Comparison of ENCODE assay signal across 14 cellular contexts in the genomic region with DNA sequence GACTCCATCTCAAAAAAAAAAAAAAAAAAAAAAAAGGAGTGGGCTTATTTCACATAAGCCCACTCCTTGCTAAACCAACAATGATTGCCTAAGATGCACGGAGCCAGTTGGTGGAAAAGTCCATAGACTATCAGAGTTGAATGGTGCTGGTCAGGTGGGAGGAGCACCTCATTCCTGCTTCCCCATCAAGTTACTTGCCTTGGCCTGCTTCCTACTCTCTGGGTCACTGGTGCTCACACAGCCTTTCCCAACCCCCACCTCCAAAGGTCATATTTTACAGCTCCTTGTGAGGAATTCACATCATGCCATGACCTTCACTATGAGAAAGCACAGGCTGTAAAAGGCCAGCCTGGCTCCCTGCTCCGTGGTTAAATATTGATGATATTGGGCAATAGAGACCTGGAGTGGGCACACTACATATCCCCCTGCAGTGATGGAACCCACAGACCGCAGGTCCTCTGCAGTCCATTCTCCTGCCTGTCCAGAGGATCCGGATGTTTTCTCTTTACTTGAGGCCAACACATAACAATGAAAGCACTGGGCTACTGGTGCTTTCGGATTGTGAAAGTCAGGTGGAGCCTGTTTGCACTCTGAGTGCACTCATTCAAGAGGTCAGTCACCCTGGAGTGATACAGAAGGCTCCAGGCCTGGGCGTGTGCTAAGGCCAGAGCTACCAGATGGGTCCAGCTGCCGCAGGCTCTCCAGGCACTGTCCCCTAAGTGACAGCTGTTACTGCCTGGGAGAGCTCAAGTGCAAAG. TPM values are rescaled to one million over a fixed set of nuclear protein-coding genes. Genes with fewer than 3 reads are reported as not detected.
A peak's percentile ranks its signal among the peaks of the same experiment; 100 is the strongest.
DNase-seq lines count a peak whose midpoint lies in the region; ATAC-seq, FAIRE-seq and TF ChIP-seq lines count a peak whose summit lies in the region.
"Had no signal": no experiment of that assay in that cellular context is flagged by ENCODE, and none has a peak within 500 bp of the region (broad histone marks: within the 10 kb centered on the region; RNA-seq: fewer than 3 reads in every experiment).

SLC51B (plus strand) TSS at position 664 of the 758 bp plus-strand sequence. CDS start 4,618 bp downstream, outside the sequence.

- H3K9me3 ChIP-seq in OCI-LY3 (ENCODE audit: insufficient read depth, low read length) (no peaks in the 10 kb centered on the region), heart left ventricle (no peaks in the 10 kb centered on the region), pancreas (no peaks in the 10 kb centered on the region)

- no peak within 1 kb of the TSS for H3K4me3 Mint-ChIP-seq in GM23338
- H3K4me3 Mint-ChIP-seq in activated CD4-positive, alpha-beta memory T cell treated with anti-CD3 and anti-CD28 coated beads, Interleukin-2, amount 10 ng/mL, durations not matched to agents 7 days and 5 days, result no peak within 1 kb of the TSS
- H3K4me3 Mint-ChIP-seq: CD8-positive, alpha-beta memory T cell; naive thymus-derived CD8-positive, alpha-beta T cell had no signal

- WGBS in heart left ventricle, 4 donors, result 75 to 80% (median 79%) methylated on average over 5 to 7 of the region's 7 CpGs
- WGBS in pancreas, 2 donors, result 55 to 60% methylated on average over 7 of the region's 7 CpGs

- H3K79me2 ChIP-seq in GM23338 (replicated peaks; ENCODE audit: insufficient read depth), result no peaks in the 10 kb centered on the region
- H3K79me2 ChIP-seq in OCI-LY3 (ENCODE audit: low read length), result no peaks in the 10 kb centered on the region

- H3K27me3 Mint-ChIP-seq in GM23338 (ENCODE audit: insufficient read depth, low read depth, poor library complexity), result peaks cover 9% of the 10 kb centered on the region
- H3K27me3 Mint-ChIP-seq in activated CD4-positive, alpha-beta memory T cell treated with anti-CD3 and anti-CD28 coated beads, Interleukin-2, amount 10 ng/mL, durations not matched to agents 7 days and 5 days, result peaks cover 11% of the 10 kb centered on the region

- H3K4me1 ChIP-seq in GM23338 (ENCODE audit: insufficient read depth), result no peaks in the 10 kb centered on the region
- peaks cover 10% of the 10 kb centered on the region for H3K4me1 ChIP-seq in OCI-LY3 (ENCODE audit: low read length)
- H3K4me1 ChIP-seq in heart left ventricle, result peaks cover 0 to 28% (median 9%) of the 10 kb centered on the region in 12 donors
- peaks cover 0 to 2% (median 0%) of the 10 kb centered on the region in 3 donors for H3K4me1 ChIP-seq in pancreas

- no peak for TF ChIP-seq POLR2A in heart left ventricle (IDR thresholded peaks at IDR 0.05)

- no peak within 1 kb of the TSS for H3K9ac ChIP-seq in OCI-LY3 (ENCODE audit: low read length)

- H3F3A ChIP-seq in GM23338 (replicated peaks; ENCODE audit: low read depth), result 0 out of 2 replicates have a peak, but pooled peaks cover 3% of the 10 kb centered on the region

- TF ChIP-seq CTCF in GM23338 (conservative IDR thresholded peaks at IDR 0.05; ENCODE audit: low read depth in 2 of 2) (no peak), OCI-LY3 (IDR thresholded peaks at IDR 0.05; ENCODE audit: low read depth, low read length) (no peak), heart left ventricle (IDR thresholded peaks at IDR 0.05) (no peak), pancreas (IDR thresholded peaks at IDR 0.05) (no peak), brain microvascular endothelial cell (IDR thresholded peaks at IDR 0.05; ENCODE audit: low read depth, low read length, missing control alignments) (no peak)

- no peaks in the 10 kb centered on the region for H3K27me3 ChIP-seq in GM23338 (ENCODE audit: insufficient read depth)
- no peaks in the 10 kb centered on the region for H3K27me3 ChIP-seq in OCI-LY3 (ENCODE audit: low read depth, low read length)
- H3K27me3 ChIP-seq in heart left ventricle, result no peaks in the 10 kb centered on the region
- H3K27me3 ChIP-seq in pancreas, result no peaks in the 10 kb centered on the region
- no peaks in the 10 kb centered on the region for H3K27me3 ChIP-seq in brain microvascular endothelial cell (replicated peaks)

- H4K20me1 ChIP-seq in GM23338 (replicated peaks; ENCODE audit: insufficient read depth) (no peaks in the 10 kb centered on the region), OCI-LY3 (ENCODE audit: insufficient read depth, low read length) (no peaks in the 10 kb centered on the region; the same call in 1 of the 2 replicates)

- intact Hi-C loops in heart left ventricle (cut with DNase I) (loop anchor here in 1 of 10 donors (10.0 kb wide), 1 partner anchor 230 kb away; no protein-coding TSS in a partner anchor), pancreas (cut with DNase I) (no loop called here)

- peaks cover 4% of the 10 kb centered on the region for H3K4me1 Mint-ChIP-seq in GM23338
- peaks cover 7% of the 10 kb centered on the region for H3K4me1 Mint-ChIP-seq in activated CD4-positive, alpha-beta memory T cell treated with anti-CD3 and anti-CD28 coated beads, Interleukin-2, amount 10 ng/mL, durations not matched to agents 7 days and 5 days

- FAIRE-seq in pancreas (lab: Jason Lieb, UNC), result no peak

- H3K9me3 Mint-ChIP-seq in GM23338, result no peaks in the 10 kb centered on the region
- H3K9me3 Mint-ChIP-seq in activated CD4-positive, alpha-beta memory T cell treated with anti-CD3 and anti-CD28 coated beads, Interleukin-2, amount 10 ng/mL, durations not matched to agents 7 days and 5 days, result no peaks in the 10 kb centered on the region
- H3K9me3 Mint-ChIP-seq: CD8-positive, alpha-beta memory T cell; naive thymus-derived CD8-positive, alpha-beta T cell had no signal

- CTCF ChIA-PET in activated CD4-positive, alpha-beta memory T cell treated with anti-CD3 and anti-CD28 coated beads, Interleukin-2, amount 10 ng/mL, durations not matched to agents 7 days and 5 days (lab: Charles Lee), result interaction anchor here (1.0 kb wide), 1 partner anchor 11 kb away, joined by 3 read pairs; no protein-coding TSS in a partner anchor

- H3K27ac ChIP-seq in GM23338 (ENCODE audit: low read depth), result no peak within 1 kb of the TSS
- H3K27ac ChIP-seq in OCI-LY3 (ENCODE audit: low read length), result no peak within 1 kb of the TSS
- H3K27ac ChIP-seq in heart left ventricle, result peak within 1 kb of the TSS in 2 of 12 donors; percentile 1 to 3
- no peak within 1 kb of the TSS for H3K27ac ChIP-seq in pancreas
- no peak within 1 kb of the TSS for H3K27ac ChIP-seq in brain microvascular endothelial cell
- H3K27ac ChIP-seq: SK-N-MC had no signal

- peak within 1 kb of the TSS; percentile 63; the same call in 1 of the 2 replicates for H2AFZ ChIP-seq in GM23338
- no peak within 1 kb of the TSS for H2AFZ ChIP-seq in OCI-LY3 (ENCODE audit: low read depth, low read length)

- no peaks in the 10 kb centered on the region for H3K36me3 Mint-ChIP-seq in GM23338 (ENCODE audit: low read depth)
- no peaks in the 10 kb centered on the region for H3K36me3 Mint-ChIP-seq in activated CD4-positive, alpha-beta memory T cell treated with anti-CD3 and anti-CD28 coated beads, Interleukin-2, amount 10 ng/mL, durations not matched to agents 7 days and 5 days (ENCODE audit: low read depth)
- H3K36me3 Mint-ChIP-seq: naive thymus-derived CD8-positive, alpha-beta T cell had no signal

- no peak for DNase-seq in GM23338 (ENCODE audit: low spot score)
- peak in 4 of 5 donors; percentile 49 to 88 (median 70) for DNase-seq in heart left ventricle
- no peak for DNase-seq in pancreas
- no peak for DNase-seq in activated CD4-positive, alpha-beta memory T cell treated with anti-CD3 and anti-CD28 coated beads, Interleukin-2, amount 10 ng/mL, durations not matched to agents 7 days and 5 days
- no peak for DNase-seq in brain microvascular endothelial cell
- no peak for DNase-seq in stimulated activated CD4-positive, alpha-beta T cell treated with anti-CD3 and anti-CD28 coated beads, Interleukin-15, amount 100 ng/mL, for 24 hours
- no peak for DNase-seq in RPMI8226
- DNase-seq: activated CD4-positive, alpha-beta T cell treated with anti-CD3 and anti-CD28 coated beads for 1 hour; CD8-positive, alpha-beta memory T cell; naive thymus-derived CD8-positive, alpha-beta T cell; NCI-H2081 had no signal

- H3K27ac Mint-ChIP-seq in GM23338, result no peak within 1 kb of the TSS
- no peak within 1 kb of the TSS for H3K27ac Mint-ChIP-seq in activated CD4-positive, alpha-beta memory T cell treated with anti-CD3 and anti-CD28 coated beads, Interleukin-2, amount 10 ng/mL, durations not matched to agents 7 days and 5 days
- H3K27ac Mint-ChIP-seq: CD8-positive, alpha-beta memory T cell; naive thymus-derived CD8-positive, alpha-beta T cell had no signal

- H3K4me3 ChIP-seq in GM23338 (no peak within 1 kb of the TSS), OCI-LY3 (ENCODE audit: low read length) (no peak within 1 kb of the TSS), heart left ventricle (no peak within 1 kb of the TSS), pancreas (no peak within 1 kb of the TSS), brain microvascular endothelial cell (ENCODE audit: low read depth, low read length) (no peak within 1 kb of the TSS)
- H3K4me3 ChIP-seq: SK-N-MC had no signal

- H3K4me2 ChIP-seq in GM23338 (no peak within 1 kb of the TSS), OCI-LY3 (ENCODE audit: low read length) (peak within 1 kb of the TSS; percentile 17; the same call in 1 of the 2 replicates)

- in situ Hi-C loops in brain microvascular endothelial cell (cut with HindIII; ENCODE audit: low pct_ligation_motif_present, low sequenced_read_pairs), result no loop called here

- H3K36me3 ChIP-seq in GM23338 (ENCODE audit: insufficient read depth) (no peaks in the 10 kb centered on the region), OCI-LY3 (replicated peaks; ENCODE audit: low read depth, low read length) (no peaks in the 10 kb centered on the region), heart left ventricle (no peaks in the 10 kb centered on the region), pancreas (no peaks in the 10 kb centered on the region), brain microvascular endothelial cell (replicated peaks) (no peaks in the 10 kb centered on the region)

- POLR2A ChIA-PET in activated CD4-positive, alpha-beta memory T cell treated with anti-CD3 and anti-CD28 coated beads, Interleukin-2, amount 10 ng/mL, durations not matched to agents 7 days and 5 days (lab: Charles Lee), result no interaction called here

- ATAC-seq in GM23338, result no peak
- peak; percentile 60 to 89 (median 84) for ATAC-seq in heart left ventricle
- ATAC-seq in pancreas, result peak in 3 of 4 donors; percentile 33 to 57 (median 49)
- ATAC-seq: naive thymus-derived CD8-positive, alpha-beta T cell had no signal

- H3K9me2 ChIP-seq in GM23338 (ENCODE audit: insufficient read depth), result no peaks in the 10 kb centered on the region

RNA-seq across cellular contexts. Expression of gene SLC51B, which starts in this region (rescaled TPM):
- not detected in 2 replicates for total RNA-seq in GM23338 (2014; rRNA removed; shearing (Covaris generic))
- not detected in 2 replicates for polyA plus RNA-seq in GM23338 (2016; fragmentation: Nextera tagmentation; extraction: Ambion mirVana)
- not detected for total RNA-seq in heart left ventricle
- under 1 TPM in 1 of 2 donors, not detected in 1; 0.08 TPM for polyA plus RNA-seq in heart left ventricle
- under 1 TPM in 2 of 6 donors, not detected in 4; 0.26 to 0.49 TPM for total RNA-seq in pancreas
- polyA plus RNA-seq in pancreas, result 1 to 10 TPM in 1 of 2 donors, not detected in 1; 1.1 TPM
- total RNA-seq in activated CD4-positive, alpha-beta memory T cell treated with anti-CD3 and anti-CD28 coated beads, Interleukin-2, amount 10 ng/mL, durations not matched to agents 7 days and 5 days, result not detected
- total RNA-seq: CD8-positive, alpha-beta memory T cell; cerebellum; naive thymus-derived CD8-positive, alpha-beta T cell had no signal
- polyA plus RNA-seq: CD8-positive, alpha-beta memory T cell; naive thymus-derived CD8-positive, alpha-beta T cell had no signal

Comparison
In these comparisons a context has a peak if more than half of its experiments do, and no peak if none do; other contexts are left out.
1. Peak in DNase-seq and ATAC-seq in heart left ventricle; RNA of the gene not detected or under 1 TPM.